2 cellular contexts compared by ENCODE assay signal in the genomic region with DNA sequence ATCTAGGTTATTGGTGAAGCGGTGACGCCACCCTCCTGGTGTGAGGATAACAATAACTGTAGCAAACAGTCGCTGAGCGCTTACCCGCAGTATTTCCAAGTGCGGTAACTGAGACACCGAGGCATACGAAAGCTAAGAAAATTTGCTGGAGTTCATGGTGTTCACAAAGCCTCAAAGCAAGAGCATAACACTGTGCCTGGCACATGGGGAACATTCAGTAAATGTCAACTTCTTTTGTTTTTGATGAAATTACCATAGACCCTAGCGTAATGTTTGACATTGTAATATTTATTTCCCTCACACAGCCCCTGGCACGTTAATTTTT.
TF ChIP-seq lines count a peak whose summit lies in the region.

No MANE protein-coding gene starts in this region.

TF ChIP-seq in SK-N-SH, 30 proteins besides CTCF, POLR2A, EP300 and RAD21 (continued from another document):
- TF ChIP-seq GATA2 (CRISPR knock-in tag; IDR thresholded peaks at IDR 0.05) (no peak), FOSL2 (IDR thresholded peaks at IDR 0.05; ENCODE audit: borderline replicate concordance, low read depth) (no peak), CHD2 (IDR thresholded peaks at IDR 0.05; ENCODE audit: low read length, partially characterized antibody) (no peak), RFX5 (IDR thresholded peaks at IDR 0.05; ENCODE audit: low read length) (no peak), GABPA (IDR thresholded peaks at IDR 0.05; ENCODE audit: low read depth) (no peak), SIN3A (IDR thresholded peaks at IDR 0.05; ENCODE audit: borderline replicate concordance, low read depth, low read length) (no peak), POLR2AphosphoS5 (IDR thresholded peaks at IDR 0.05; ENCODE audit: low read depth, low read length) (no peak), RCOR1 (IDR thresholded peaks at IDR 0.05; ENCODE audit: low read length) (no peak), FOXJ3 (CRISPR knock-in tag; IDR thresholded peaks at IDR 0.05) (no peak)
- TF ChIP-seq, protein P1, sequence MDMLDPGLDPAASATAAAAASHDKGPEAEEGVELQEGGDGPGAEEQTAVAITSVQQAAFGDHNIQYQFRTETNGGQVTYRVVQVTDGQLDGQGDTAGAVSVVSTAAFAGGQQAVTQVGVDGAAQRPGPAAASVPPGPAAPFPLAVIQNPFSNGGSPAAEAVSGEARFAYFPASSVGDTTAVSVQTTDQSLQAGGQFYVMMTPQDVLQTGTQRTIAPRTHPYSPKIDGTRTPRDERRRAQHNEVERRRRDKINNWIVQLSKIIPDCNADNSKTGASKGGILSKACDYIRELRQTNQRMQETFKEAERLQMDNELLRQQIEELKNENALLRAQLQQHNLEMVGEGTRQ (IDR thresholded peaks at IDR 0.05; ENCODE audit: borderline replicate concordance, low read depth, low read length) = no peak
- TF ChIP-seq, protein P2, sequence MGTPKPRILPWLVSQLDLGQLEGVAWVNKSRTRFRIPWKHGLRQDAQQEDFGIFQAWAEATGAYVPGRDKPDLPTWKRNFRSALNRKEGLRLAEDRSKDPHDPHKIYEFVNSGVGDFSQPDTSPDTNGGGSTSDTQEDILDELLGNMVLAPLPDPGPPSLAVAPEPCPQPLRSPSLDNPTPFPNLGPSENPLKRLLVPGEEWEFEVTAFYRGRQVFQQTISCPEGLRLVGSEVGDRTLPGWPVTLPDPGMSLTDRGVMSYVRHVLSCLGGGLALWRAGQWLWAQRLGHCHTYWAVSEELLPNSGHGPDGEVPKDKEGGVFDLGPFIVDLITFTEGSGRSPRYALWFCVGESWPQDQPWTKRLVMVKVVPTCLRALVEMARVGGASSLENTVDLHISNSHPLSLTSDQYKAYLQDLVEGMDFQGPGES (IDR thresholded peaks at IDR 0.05; ENCODE audit: low read depth, low read length) = no peak
- TF ChIP-seq, protein P3, sequence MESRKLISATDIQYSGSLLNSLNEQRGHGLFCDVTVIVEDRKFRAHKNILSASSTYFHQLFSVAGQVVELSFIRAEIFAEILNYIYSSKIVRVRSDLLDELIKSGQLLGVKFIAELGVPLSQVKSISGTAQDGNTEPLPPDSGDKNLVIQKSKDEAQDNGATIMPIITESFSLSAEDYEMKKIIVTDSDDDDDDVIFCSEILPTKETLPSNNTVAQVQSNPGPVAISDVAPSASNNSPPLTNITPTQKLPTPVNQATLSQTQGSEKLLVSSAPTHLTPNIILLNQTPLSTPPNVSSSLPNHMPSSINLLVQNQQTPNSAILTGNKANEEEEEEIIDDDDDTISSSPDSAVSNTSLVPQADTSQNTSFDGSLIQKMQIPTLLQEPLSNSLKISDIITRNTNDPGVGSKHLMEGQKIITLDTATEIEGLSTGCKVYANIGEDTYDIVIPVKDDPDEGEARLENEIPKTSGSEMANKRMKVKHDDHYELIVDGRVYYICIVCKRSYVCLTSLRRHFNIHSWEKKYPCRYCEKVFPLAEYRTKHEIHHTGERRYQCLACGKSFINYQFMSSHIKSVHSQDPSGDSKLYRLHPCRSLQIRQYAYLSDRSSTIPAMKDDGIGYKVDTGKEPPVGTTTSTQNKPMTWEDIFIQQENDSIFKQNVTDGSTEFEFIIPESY (IDR thresholded peaks at IDR 0.05; ENCODE audit: borderline replicate concordance, low read depth) = no peak

TF ChIP-seq in SK-N-SH treated with all-trans-retinoic acid at 6 μM for 48 hours, 23 proteins besides CTCF, POLR2A, EP300 and RAD21 (continued from another document):
- TF ChIP-seq, protein P4, sequence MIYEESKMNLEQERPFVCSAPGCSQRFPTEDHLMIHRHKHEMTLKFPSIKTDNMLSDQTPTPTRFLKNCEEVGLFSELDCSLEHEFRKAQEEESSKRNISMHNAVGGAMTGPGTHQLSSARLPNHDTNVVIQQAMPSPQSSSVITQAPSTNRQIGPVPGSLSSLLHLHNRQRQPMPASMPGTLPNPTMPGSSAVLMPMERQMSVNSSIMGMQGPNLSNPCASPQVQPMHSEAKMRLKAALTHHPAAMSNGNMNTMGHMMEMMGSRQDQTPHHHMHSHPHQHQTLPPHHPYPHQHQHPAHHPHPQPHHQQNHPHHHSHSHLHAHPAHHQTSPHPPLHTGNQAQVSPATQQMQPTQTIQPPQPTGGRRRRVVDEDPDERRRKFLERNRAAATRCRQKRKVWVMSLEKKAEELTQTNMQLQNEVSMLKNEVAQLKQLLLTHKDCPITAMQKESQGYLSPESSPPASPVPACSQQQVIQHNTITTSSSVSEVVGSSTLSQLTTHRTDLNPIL (CRISPR knock-in tag; IDR thresholded peaks at IDR 0.05; ENCODE audit: low read depth) = no peak
- TF ChIP-seq, protein P5, sequence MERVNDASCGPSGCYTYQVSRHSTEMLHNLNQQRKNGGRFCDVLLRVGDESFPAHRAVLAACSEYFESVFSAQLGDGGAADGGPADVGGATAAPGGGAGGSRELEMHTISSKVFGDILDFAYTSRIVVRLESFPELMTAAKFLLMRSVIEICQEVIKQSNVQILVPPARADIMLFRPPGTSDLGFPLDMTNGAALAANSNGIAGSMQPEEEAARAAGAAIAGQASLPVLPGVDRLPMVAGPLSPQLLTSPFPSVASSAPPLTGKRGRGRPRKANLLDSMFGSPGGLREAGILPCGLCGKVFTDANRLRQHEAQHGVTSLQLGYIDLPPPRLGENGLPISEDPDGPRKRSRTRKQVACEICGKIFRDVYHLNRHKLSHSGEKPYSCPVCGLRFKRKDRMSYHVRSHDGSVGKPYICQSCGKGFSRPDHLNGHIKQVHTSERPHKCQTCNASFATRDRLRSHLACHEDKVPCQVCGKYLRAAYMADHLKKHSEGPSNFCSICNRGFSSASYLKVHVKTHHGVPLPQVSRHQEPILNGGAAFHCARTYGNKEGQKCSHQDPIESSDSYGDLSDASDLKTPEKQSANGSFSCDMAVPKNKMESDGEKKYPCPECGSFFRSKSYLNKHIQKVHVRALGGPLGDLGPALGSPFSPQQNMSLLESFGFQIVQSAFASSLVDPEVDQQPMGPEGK (CRISPR knock-in tag; IDR thresholded peaks at IDR 0.05; ENCODE audit: borderline replicate concordance) = no peak
- TF ChIP-seq ESRRG (CRISPR knock-in tag; IDR thresholded peaks at IDR 0.05) = no peak
- TF ChIP-seq ZC3H10 (CRISPR knock-in tag; IDR thresholded peaks at IDR 0.05) = no peak
- no peak for TF ChIP-seq ZNF70 (CRISPR knock-in tag; IDR thresholded peaks at IDR 0.05)
- no peak for TF ChIP-seq PPARA (CRISPR knock-in tag; IDR thresholded peaks at IDR 0.05; ENCODE audit: borderline replicate concordance)
- TF ChIP-seq GLIS3 (CRISPR knock-in tag; IDR thresholded peaks at IDR 0.05) = no peak
- no peak for TF ChIP-seq BACH2 (CRISPR knock-in tag; IDR thresholded peaks at IDR 0.05; ENCODE audit: borderline replicate concordance)
- TF ChIP-seq SNAI2 (CRISPR knock-in tag; IDR thresholded peaks at IDR 0.05) = no peak
- TF ChIP-seq, protein P6, sequence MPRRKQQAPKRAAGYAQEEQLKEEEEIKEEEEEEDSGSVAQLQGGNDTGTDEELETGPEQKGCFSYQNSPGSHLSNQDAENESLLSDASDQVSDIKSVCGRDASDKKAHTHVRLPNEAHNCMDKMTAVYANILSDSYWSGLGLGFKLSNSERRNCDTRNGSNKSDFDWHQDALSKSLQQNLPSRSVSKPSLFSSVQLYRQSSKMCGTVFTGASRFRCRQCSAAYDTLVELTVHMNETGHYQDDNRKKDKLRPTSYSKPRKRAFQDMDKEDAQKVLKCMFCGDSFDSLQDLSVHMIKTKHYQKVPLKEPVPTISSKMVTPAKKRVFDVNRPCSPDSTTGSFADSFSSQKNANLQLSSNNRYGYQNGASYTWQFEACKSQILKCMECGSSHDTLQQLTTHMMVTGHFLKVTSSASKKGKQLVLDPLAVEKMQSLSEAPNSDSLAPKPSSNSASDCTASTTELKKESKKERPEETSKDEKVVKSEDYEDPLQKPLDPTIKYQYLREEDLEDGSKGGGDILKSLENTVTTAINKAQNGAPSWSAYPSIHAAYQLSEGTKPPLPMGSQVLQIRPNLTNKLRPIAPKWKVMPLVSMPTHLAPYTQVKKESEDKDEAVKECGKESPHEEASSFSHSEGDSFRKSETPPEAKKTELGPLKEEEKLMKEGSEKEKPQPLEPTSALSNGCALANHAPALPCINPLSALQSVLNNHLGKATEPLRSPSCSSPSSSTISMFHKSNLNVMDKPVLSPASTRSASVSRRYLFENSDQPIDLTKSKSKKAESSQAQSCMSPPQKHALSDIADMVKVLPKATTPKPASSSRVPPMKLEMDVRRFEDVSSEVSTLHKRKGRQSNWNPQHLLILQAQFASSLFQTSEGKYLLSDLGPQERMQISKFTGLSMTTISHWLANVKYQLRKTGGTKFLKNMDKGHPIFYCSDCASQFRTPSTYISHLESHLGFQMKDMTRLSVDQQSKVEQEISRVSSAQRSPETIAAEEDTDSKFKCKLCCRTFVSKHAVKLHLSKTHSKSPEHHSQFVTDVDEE (CRISPR knock-in tag; IDR thresholded peaks at IDR 0.05) = no peak
- TF ChIP-seq CSDC2 (CRISPR knock-in tag; IDR thresholded peaks at IDR 0.05) = no peak
- TF ChIP-seq TCF4 (CRISPR knock-in tag; IDR thresholded peaks at IDR 0.05; ENCODE audit: borderline replicate concordance) = no peak
- no peak for TF ChIP-seq ZNF8 (CRISPR knock-in tag; IDR thresholded peaks at IDR 0.05)
- no peak for TF ChIP-seq ISL1 (CRISPR knock-in tag; IDR thresholded peaks at IDR 0.05)
- TF ChIP-seq ARNTL (CRISPR knock-in tag; IDR thresholded peaks at IDR 0.05; ENCODE audit: borderline replicate concordance, low read depth) = no peak
- no peak for TF ChIP-seq OSR1 (CRISPR knock-in tag; IDR thresholded peaks at IDR 0.05)
